Comparison of ENCODE assay signal across 8 cellular contexts in genomic region chr15:51750942-51751686, GRCh38. TPM values are rescaled to one million over a fixed set of nuclear protein-coding genes. Genes with fewer than 3 reads are reported as not detected.
DNase-seq lines count a peak whose midpoint lies in the region; ATAC-seq, FAIRE-seq and TF ChIP-seq lines count a peak whose summit lies in the region.

TSS of gene TMOD2 (plus strand) at chr15:51751597. CDS start at chr15:51766442, 14,845 bp downstream.

- H3K27me3 ChIP-seq in NT2/D1 (ENCODE audit: insufficient read depth, insufficient read length) (peaks cover 53% of the 10 kb centered on the region), neuron (ENCODE audit: insufficient read depth, low read length) (peaks cover 33% of the 10 kb centered on the region), vagina (no peaks in the 10 kb centered on the region)

- H3K9me3 ChIP-seq in A549 (no peaks in the 10 kb centered on the region), NT2/D1 (ENCODE audit: insufficient read depth, low read length) (no peaks in the 10 kb centered on the region), neuron (ENCODE audit: low read length) (no peaks in the 10 kb centered on the region), vagina (no peaks in the 10 kb centered on the region)

- TF ChIP-seq POLR2A in A549 (IDR thresholded peaks at IDR 0.05; ENCODE audit: low read length) (0 out of 2 replicates have a peak, but pooled peaks have one; percentile 7), vagina (IDR thresholded peaks at IDR 0.05) (peak in 1 of 2 donors; percentile 5)

- H3K27ac ChIP-seq in A549 (peak within 1 kb of the TSS; percentile 65 to 83; a peak in 5 of 6 replicates), vagina (peak within 1 kb of the TSS; percentile 84)

- POLR2A ChIA-PET in A549 (lab: Yijun Ruan, JAX), result no interaction called here

- TF ChIP-seq EP300 in A549 (IDR thresholded peaks at IDR 0.05), result no peak

- H3K4me3 ChIP-seq in A549 (peak within 1 kb of the TSS; percentile 94), NT2/D1 (ENCODE audit: insufficient read length, low read depth) (peak within 1 kb of the TSS; percentile 59), neuron (ENCODE audit: low read length) (peak within 1 kb of the TSS; percentile 74), vagina (peak within 1 kb of the TSS; percentile 67 to 90)

- peak within 1 kb of the TSS; percentile 95 for H3K4me2 ChIP-seq in A549

- peak; percentile 34 to 51 for DNase-seq in A549 (ENCODE audit: low read depth in 1 of 2, low spot score in 1 of 2)
- no peak for DNase-seq in NT2/D1 (ENCODE audit: low read depth, low spot score)
- DNase-seq in activated naive CD4-positive, alpha-beta T cell treated with Interleukin-2 at 50 U/mL for 16 hours, result peak; percentile 57
- peak; percentile 71 for DNase-seq in germinal center (ENCODE audit: low spot score)
- DNase-seq in vagina (ENCODE audit: extremely low spot score in 2 of 2), result peak in 1 of 2 donors; percentile 89

- H3K9ac ChIP-seq in NT2/D1 (ENCODE audit: insufficient read length, low read depth), result peak within 1 kb of the TSS; percentile 64

- H2AFZ ChIP-seq in neuron (ENCODE audit: low read depth, low read length), result peak within 1 kb of the TSS; percentile 87

- 29% methylated on average over 19 of the region's 57 CpGs for WGBS in A549 (ENCODE audit: missing lambda C conversion rate)

- no peak for FAIRE-seq in A549 (lab: Jason Lieb, UNC)

- intact Hi-C loops in vagina (cut with DNase I), result no loop called here

- CTCF ChIA-PET in A549 (lab: Yijun Ruan, JAX), result interaction anchor here (1.7 to 16.6 kb wide), 2 partner anchors 22 to 101 kb away, joined by 8 to 193 read pairs; no protein-coding TSS in a partner anchor

- ATAC-seq in A549 (peak; percentile 88 to 91), GM18502 (IDR thresholded peaks at IDR 0.05; ENCODE audit: poor library complexity, unreplicated experiment) (peak; percentile 81), HG02973 (IDR thresholded peaks at IDR 0.05; ENCODE audit: unreplicated experiment) (peak; percentile 76)

- TF ChIP-seq CTCF in A549 (IDR thresholded peaks at IDR 0.05) (no peak), vagina (IDR thresholded peaks at IDR 0.05) (no peak)

- TF ChIP-seq RAD21 in A549 (conservative IDR thresholded peaks at IDR 0.05 in 1 of 2, IDR thresholded peaks at IDR 0.05 in 1 of 2), result no peak

- H3K36me3 ChIP-seq in NT2/D1 (ENCODE audit: insufficient read depth, insufficient read length, low read length) (no peaks in the 10 kb centered on the region), neuron (ENCODE audit: insufficient read depth, low read length) (no peaks in the 10 kb centered on the region), vagina (no peaks in the 10 kb centered on the region)

- H3K4me1 ChIP-seq in A549, result peaks cover 3% of the 10 kb centered on the region; the same call in 1 of the 3 replicates
- H3K4me1 ChIP-seq in NT2/D1 (ENCODE audit: insufficient read depth, insufficient read length), result no peaks in the 10 kb centered on the region
- peaks cover 10% of the 10 kb centered on the region for H3K4me1 ChIP-seq in neuron (ENCODE audit: insufficient read depth, low read length)
- H3K4me1 ChIP-seq in vagina, result peaks cover 18% of the 10 kb centered on the region

TF ChIP-seq in A549, 52 proteins besides CTCF, POLR2A, EP300 and RAD21:
- TF ChIP-seq USF2 (IDR thresholded peaks at IDR 0.05) (no peak), CBX2 (IDR thresholded peaks at IDR 0.05; ENCODE audit: borderline replicate concordance, low read depth) (no peak), PHF8 (IDR thresholded peaks at IDR 0.05; ENCODE audit: borderline replicate concordance, low read depth) (no peak), NPAS2 (CRISPR knock-in tag; IDR thresholded peaks at IDR 0.05; ENCODE audit: borderline replicate concordance) (no peak)

RNA-seq across cellular contexts. Expression of gene TMOD2, which starts in this region (rescaled TPM):
- 2.5 and 2.8 TPM in 2 replicates for polyA plus RNA-seq in A549 (2011; rRNA removed)
- polyA plus RNA-seq in A549 (2012; cell fraction: cytosol; rRNA removed), result 0.24 and 0.30 TPM in 2 replicates
- polyA plus RNA-seq in A549 (2012; cell fraction: nucleus; rRNA removed), result 0.18 and 0.31 TPM in 2 replicates
- 1.6 to 2.1 TPM (median 2.0 TPM) in 3 replicates for polyA plus RNA-seq in A549 (2017; fragmentation: RNase III; extraction: RNeasy Plus Mini Kit Qiagen cat#74134 plus additional on column Dnase treatment)
- 1.2 and 1.4 TPM in 2 replicates for polyA minus RNA-seq in A549 (2011; rRNA and poly(A)+ RNA removed)
- total RNA-seq in vagina, result 18.4 TPM
